ENCODE assay signal across 24 cellular contexts in genomic region chr7:115235075-115235474, GRCh38.
"Had no signal": no experiment of that assay in that cellular context is flagged by ENCODE, and none has a peak within 500 bp of the region (broad histone marks: within the 10 kb centered on the region; RNA-seq: fewer than 3 reads in every experiment).

No MANE protein-coding gene starts in this region.

- FAIRE-seq: keratinocyte, urothelium cell line had no signal

- H3K36me3 ChIP-seq: heart right ventricle, ovary, thoracic aorta, tibial nerve, upper lobe of left lung had no signal

- ATAC-seq: effector memory CD8-positive, alpha-beta T cell; heart right ventricle; left lobe of liver; natural killer cell; psoas muscle; right cardiac atrium; stimulated activated naive B cell treated with anti-CD40 and anti-IgM and Interleukin-4, amounts not matched to agents 10 μg/mL and 1 μg/mL and 100 μg/mL, for 72 hours had no signal

- H3K4me1 Mint-ChIP-seq: memory B cell, natural killer cell had no signal

- H3K4me3 Mint-ChIP-seq: effector memory CD8-positive, alpha-beta T cell; memory B cell; natural killer cell; stimulated activated naive B cell treated with anti-CD40 and anti-IgM and Interleukin-4, amounts not matched to agents 10 μg/mL and 1 μg/mL and 100 μg/mL, for 72 hours; stimulated activated naive CD8-positive, alpha-beta T cell treated with anti-CD3 and anti-CD28 coated beads, Interleukin-15, Interleukin-2, amounts not matched to agents 100 ng/mL and 50 ng/mL, for 24 hours had no signal

- H3K4me1 ChIP-seq: psoas muscle had no signal

- H3K27ac ChIP-seq: heart right ventricle, ovary, psoas muscle, skin epidermis, thoracic aorta, tibial nerve, upper lobe of left lung had no signal

- H3K36me3 Mint-ChIP-seq: memory B cell; natural killer cell; stimulated activated naive B cell treated with anti-CD40 and anti-IgM and Interleukin-4, amounts not matched to agents 10 μg/mL and 1 μg/mL and 100 μg/mL, for 72 hours had no signal

- H3K27ac Mint-ChIP-seq: effector memory CD8-positive, alpha-beta T cell; memory B cell; natural killer cell; stimulated activated naive B cell treated with anti-CD40 and anti-IgM and Interleukin-4, amounts not matched to agents 10 μg/mL and 1 μg/mL and 100 μg/mL, for 72 hours; stimulated activated naive CD8-positive, alpha-beta T cell treated with anti-CD3 and anti-CD28 coated beads, Interleukin-15, Interleukin-2, amounts not matched to agents 100 ng/mL and 50 ng/mL, for 24 hours had no signal

- H3K27me3 ChIP-seq: heart right ventricle, ovary, tibial nerve, upper lobe of left lung had no signal

- H3K27me3 Mint-ChIP-seq: stimulated activated naive B cell treated with anti-CD40 and anti-IgM and Interleukin-4, amounts not matched to agents 10 μg/mL and 1 μg/mL and 100 μg/mL, for 72 hours had no signal

- H3K9me3 ChIP-seq: ovary, psoas muscle, thoracic aorta, upper lobe of left lung had no signal

- DNase-seq: cortex of kidney; effector memory CD8-positive, alpha-beta T cell; glutamatergic neuron; heart right ventricle; hypothalamus; natural killer cell; occipital lobe; ovary; posterior cingulate gyrus; psoas muscle; right cardiac atrium; stimulated activated CD4-positive, alpha-beta T cell treated with anti-CD3 and anti-CD28 coated beads, Interleukin-15, amount 100 ng/mL, for 24 hours; stimulated activated CD4-positive, alpha-beta T cell treated with anti-CD3 and anti-CD28 coated beads, Interleukin-2, amount 100 ng/mL, for 48 hours; stimulated activated naive B cell treated with anti-CD40 and anti-IgM and Interleukin-4, amounts not matched to agents 10 μg/mL and 1 μg/mL and 100 μg/mL, for 72 hours; upper lobe of left lung had no signal

- H3K4me3 ChIP-seq: heart right ventricle, lung, ovary, psoas muscle, skin epidermis, thoracic aorta, tibial nerve, upper lobe of left lung had no signal
